2 cellular contexts compared by ENCODE assay signal in the genomic region with DNA sequence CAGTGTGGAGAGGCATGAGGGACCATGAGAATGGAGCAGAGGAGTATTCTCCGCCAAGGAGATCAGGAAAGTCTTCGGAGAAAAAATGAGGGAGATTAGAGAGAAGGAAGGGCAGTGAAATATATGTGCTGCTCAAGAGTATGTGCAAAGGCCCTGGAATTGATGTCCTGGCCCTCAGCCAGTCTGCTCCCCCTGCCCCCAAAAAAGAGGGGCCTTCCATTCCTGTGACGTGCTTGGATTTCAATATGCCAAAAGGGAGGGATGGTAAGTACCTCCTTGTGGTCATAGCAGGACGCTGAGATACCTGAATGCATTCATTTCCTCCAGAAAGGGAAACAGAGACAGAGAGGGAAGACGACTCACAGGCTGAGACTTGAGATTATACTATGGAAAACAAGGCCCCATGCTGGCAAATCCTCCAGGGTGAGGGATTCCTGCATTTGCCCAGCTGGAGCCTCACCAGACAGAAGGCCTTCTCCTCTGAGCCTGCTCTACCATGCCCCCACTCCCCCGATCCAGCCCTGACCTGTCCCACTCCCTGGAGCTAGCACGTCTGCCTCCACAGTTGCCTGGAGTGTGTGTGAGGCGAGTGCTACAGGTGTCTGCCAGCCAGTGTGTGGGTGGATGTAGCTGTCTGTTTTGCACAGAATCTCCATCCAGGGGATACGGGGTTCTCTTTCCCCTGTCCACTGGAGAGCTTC.
TF ChIP-seq lines count a peak whose summit lies in the region.

No MANE protein-coding gene starts in this region.

TF ChIP-seq in IMR-90, 13 proteins besides CTCF, POLR2A, EP300 and RAD21:
- no peak for TF ChIP-seq USF2 (IDR thresholded peaks at IDR 0.05; ENCODE audit: low read depth, low read length)
- no peak for TF ChIP-seq NFE2L2 (IDR thresholded peaks at IDR 0.05; ENCODE audit: low read depth, low read length)
- TF ChIP-seq FOS (IDR thresholded peaks at IDR 0.05; ENCODE audit: low read depth, low read length) = no peak
- no peak for TF ChIP-seq CHD1 (IDR thresholded peaks at IDR 0.05; ENCODE audit: low read depth, low read length)
- TF ChIP-seq MAZ (IDR thresholded peaks at IDR 0.05; ENCODE audit: borderline replicate concordance, low read depth, low read length) = no peak
- TF ChIP-seq MAFK (IDR thresholded peaks at IDR 0.05; ENCODE audit: low read depth, low read length) = no peak

TF ChIP-seq in K562, 482 proteins besides CTCF, POLR2A, EP300 and RAD21:
- TF ChIP-seq, protein P1, sequence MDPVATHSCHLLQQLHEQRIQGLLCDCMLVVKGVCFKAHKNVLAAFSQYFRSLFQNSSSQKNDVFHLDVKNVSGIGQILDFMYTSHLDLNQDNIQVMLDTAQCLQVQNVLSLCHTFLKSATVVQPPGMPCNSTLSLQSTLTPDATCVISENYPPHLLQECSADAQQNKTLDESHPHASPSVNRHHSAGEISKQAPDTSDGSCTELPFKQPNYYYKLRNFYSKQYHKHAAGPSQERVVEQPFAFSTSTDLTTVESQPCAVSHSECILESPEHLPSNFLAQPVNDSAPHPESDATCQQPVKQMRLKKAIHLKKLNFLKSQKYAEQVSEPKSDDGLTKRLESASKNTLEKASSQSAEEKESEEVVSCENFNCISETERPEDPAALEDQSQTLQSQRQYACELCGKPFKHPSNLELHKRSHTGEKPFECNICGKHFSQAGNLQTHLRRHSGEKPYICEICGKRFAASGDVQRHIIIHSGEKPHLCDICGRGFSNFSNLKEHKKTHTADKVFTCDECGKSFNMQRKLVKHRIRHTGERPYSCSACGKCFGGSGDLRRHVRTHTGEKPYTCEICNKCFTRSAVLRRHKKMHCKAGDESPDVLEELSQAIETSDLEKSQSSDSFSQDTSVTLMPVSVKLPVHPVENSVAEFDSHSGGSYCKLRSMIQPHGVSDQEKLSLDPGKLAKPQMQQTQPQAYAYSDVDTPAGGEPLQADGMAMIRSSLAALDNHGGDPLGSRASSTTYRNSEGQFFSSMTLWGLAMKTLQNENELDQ (CRISPR knock-in tag; IDR thresholded peaks at IDR 0.05; ENCODE audit: borderline replicate concordance) = no peak
- TF ChIP-seq, protein P2, sequence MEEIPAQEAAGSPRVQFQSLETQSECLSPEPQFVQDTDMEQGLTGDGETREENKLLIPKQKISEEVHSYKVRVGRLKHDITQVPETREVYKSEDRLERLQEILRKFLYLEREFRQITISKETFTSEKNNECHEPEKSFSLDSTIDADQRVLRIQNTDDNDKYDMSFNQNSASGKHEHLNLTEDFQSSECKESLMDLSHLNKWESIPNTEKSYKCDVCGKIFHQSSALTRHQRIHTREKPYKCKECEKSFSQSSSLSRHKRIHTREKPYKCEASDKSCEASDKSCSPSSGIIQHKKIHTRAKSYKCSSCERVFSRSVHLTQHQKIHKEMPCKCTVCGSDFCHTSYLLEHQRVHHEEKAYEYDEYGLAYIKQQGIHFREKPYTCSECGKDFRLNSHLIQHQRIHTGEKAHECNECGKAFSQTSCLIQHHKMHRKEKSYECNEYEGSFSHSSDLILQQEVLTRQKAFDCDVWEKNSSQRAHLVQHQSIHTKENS (CRISPR knock-in tag; IDR thresholded peaks at IDR 0.05) = no peak
- TF ChIP-seq SAP30 (IDR thresholded peaks at IDR 0.05; ENCODE audit: borderline replicate concordance, insufficient read depth, low read depth, low read length, poor library complexity, severe bottlenecking) = no peak
- TF ChIP-seq EGR1 (conservative IDR thresholded peaks at IDR 0.05) = 0 out of 2 replicates have a peak, but pooled peaks have one; percentile 5
- no peak for TF ChIP-seq KLF1 (tag; IDR thresholded peaks at IDR 0.05)
- no peak for TF ChIP-seq TAF1 (IDR thresholded peaks at IDR 0.05; ENCODE audit: control insufficient read depth, extremely low read depth, insufficient read depth, low read length, severe bottlenecking)
- no peak for TF ChIP-seq RFX5 (IDR thresholded peaks at IDR 0.05; ENCODE audit: low read depth, low read length)
- TF ChIP-seq ZNF639 (CRISPR knock-in tag; conservative IDR thresholded peaks at IDR 0.05 in 1 of 2, IDR thresholded peaks at IDR 0.05 in 1 of 2) = no peak
